ENCODE assay signal across 9 cellular contexts in the genomic region with DNA sequence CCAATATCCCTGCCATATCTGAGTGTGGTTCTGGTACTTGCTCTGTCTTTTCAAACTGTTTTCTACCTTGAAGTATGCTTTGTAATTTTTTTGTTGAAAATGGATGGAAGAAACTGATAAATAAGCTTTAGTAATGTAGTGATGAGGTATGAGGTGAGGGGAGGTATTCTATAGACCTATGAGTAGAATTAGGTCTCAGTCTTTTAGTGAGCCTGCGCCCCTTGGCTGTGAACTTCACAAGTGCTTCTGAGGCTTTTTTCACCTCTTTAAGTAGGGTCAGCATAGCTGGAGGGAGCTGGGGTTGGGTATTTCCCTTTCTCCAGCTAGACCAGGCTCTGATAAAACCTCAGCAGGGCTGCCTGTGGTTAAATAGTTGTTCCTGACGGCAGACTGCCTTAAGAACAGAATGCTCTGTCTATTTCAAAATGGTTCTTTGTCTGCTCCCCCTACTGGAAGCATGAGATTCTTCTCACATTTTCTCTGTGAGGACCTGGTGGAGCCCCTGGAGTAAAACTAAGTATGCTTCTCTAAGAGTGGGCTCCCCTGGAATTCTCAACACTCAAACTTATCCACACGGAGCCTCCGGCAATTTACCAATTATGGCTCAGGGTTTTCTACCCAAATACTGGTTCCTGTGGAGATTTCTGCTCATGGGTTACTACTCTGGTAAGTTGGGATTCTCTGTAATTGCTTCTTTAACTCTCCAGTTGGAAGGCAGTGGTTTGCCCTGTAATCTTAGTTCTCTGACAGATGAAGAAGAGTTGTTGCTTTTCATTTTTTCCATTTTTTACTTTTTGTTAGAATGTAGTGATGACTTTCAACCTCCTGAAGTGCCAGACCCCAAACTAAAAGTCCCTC. TPM values are rescaled to one million over a fixed set of nuclear protein-coding genes. Genes with fewer than 3 reads are reported as not detected.
DNase-seq lines count a peak whose midpoint lies in the region; ATAC-seq, FAIRE-seq and TF ChIP-seq lines count a peak whose summit lies in the region.
"Had no signal": no experiment of that assay in that cellular context is flagged by ENCODE, and none has a peak within 500 bp of the region (broad histone marks: within the 10 kb centered on the region; RNA-seq: fewer than 3 reads in every experiment).

No MANE protein-coding gene starts in this region.

- H3K4ac ChIP-seq in H1 (replicated peaks; ENCODE audit: insufficient read length, low read depth, low read length): no peak overlapping the region

- H4K20me1 ChIP-seq in H1 (replicated peaks in 1 of 2; ENCODE audit: control insufficient read depth in 1 of 2, insufficient read depth in 2 of 2, low read length in 2 of 2): no peaks in the 10 kb centered on the region

- H3K18ac ChIP-seq in H1 (ENCODE audit: extremely low read depth, low read length): no peak overlapping the region

- H3K36me3 Mint-ChIP-seq in activated T-cell treated with anti-CD3 and anti-CD28 coated beads, Interleukin-2, amount 50 U/mL, for 24 hours (ENCODE audit: low read depth): no peaks in the 10 kb centered on the region

- no peak overlapping the region for H3K4me3 Mint-ChIP-seq in activated T-cell treated with anti-CD3 and anti-CD28 coated beads, Interleukin-2, amount 50 U/mL, for 24 hours
- H3K4me3 Mint-ChIP-seq: activated naive CD8-positive, alpha-beta T cell had no signal

- H3K4me2 ChIP-seq in H1 (ENCODE audit: insufficient read depth in 1 of 2, low read depth in 2 of 2, low read length in 2 of 2): no peak overlapping the region

- peaks cover 46% of the 10 kb centered on the region for H3K27me3 Mint-ChIP-seq in activated T-cell treated with anti-CD3 and anti-CD28 coated beads, Interleukin-2, amount 50 U/mL, for 24 hours

- no peaks in the 10 kb centered on the region for H3K27me3 ChIP-seq in NT2/D1 (ENCODE audit: insufficient read depth, insufficient read length)
- H3K27me3 ChIP-seq in H1 (replicated peaks in 1 of 4; ENCODE audit: control insufficient read depth in 3 of 4, extremely low read depth in 1 of 4, insufficient read depth in 3 of 4, low read length in 3 of 4): no peaks in the 10 kb centered on the region

- H3K4me3 ChIP-seq in NT2/D1 (ENCODE audit: insufficient read length, low read depth): no peak overlapping the region
- H3K4me3 ChIP-seq in H1 (ENCODE audit: extremely low read depth in 1 of 4, insufficient read depth in 2 of 4, low read depth in 3 of 4, low read length in 4 of 4): no peak overlapping the region

- FAIRE-seq in H1 (lab: Jason Lieb, UNC): peak; percentile 95

- no peak overlapping the region for H4K8ac ChIP-seq in H1 (ENCODE audit: extremely low read depth, insufficient read depth, low read length)

- no peaks in the 10 kb centered on the region; the same call in 1 of the 2 replicates for H3K23me2 ChIP-seq in H1 (ENCODE audit: low read depth, low read length)

- H3K14ac ChIP-seq in H1 (ENCODE audit: insufficient read length): no peak overlapping the region

- H3K56ac ChIP-seq in H1 (replicated peaks; ENCODE audit: insufficient read length, low read depth, low read length): no peak overlapping the region

- H3K9me3 ChIP-seq in NT2/D1 (ENCODE audit: insufficient read depth, low read length): peaks cover 12% of the 10 kb centered on the region
- H3K9me3 ChIP-seq in H1 (ENCODE audit: insufficient read depth in 2 of 2, low read depth in 1 of 2, low read length in 1 of 2): peaks cover 2 to 6% of the 10 kb centered on the region in 2 experiments; a peak in 1 of 4 replicates

- no peak for TF ChIP-seq EP300 in H1 (IDR thresholded peaks at IDR 0.05; ENCODE audit: borderline replicate concordance in 1 of 2, low read depth in 2 of 2, low read length in 2 of 2)

- H3K9ac ChIP-seq in NT2/D1 (ENCODE audit: insufficient read length, low read depth) (no peak overlapping the region), H1 (replicated peaks in 1 of 4; ENCODE audit: extremely low read depth in 1 of 4, low read depth in 3 of 4, low read length in 3 of 4) (no peak overlapping the region)

- H4K5ac ChIP-seq in H1 (ENCODE audit: insufficient read length, low read depth, low read length): no peak overlapping the region

- H2BK15ac ChIP-seq in H1 (ENCODE audit: low read length): no peak overlapping the region

- H3K79me2 ChIP-seq in H1 (ENCODE audit: control insufficient read depth in 1 of 2, insufficient read depth in 2 of 2, low read length in 2 of 2): no peaks in the 10 kb centered on the region

- H2BK20ac ChIP-seq in H1 (ENCODE audit: low read length): no peak overlapping the region

- H2AFZ ChIP-seq in H1 (ENCODE audit: low read length): 0 out of 2 replicates have a peak overlapping the region, but pooled peaks have one; percentile 62

- TF ChIP-seq CTCF in 22Rv1 (IDR thresholded peaks at IDR 0.05) (peak; percentile 69), GM12873 (IDR thresholded peaks at IDR 0.05; ENCODE audit: insufficient read depth, low read depth, low read length, missing control alignments) (peak; percentile 56), H1 (IDR thresholded peaks at IDR 0.05; ENCODE audit: control extremely low read depth in 1 of 3, insufficient read depth in 1 of 3, low read depth in 1 of 3, low read length in 3 of 3) (peak in 2 of 3 experiments; percentile 67 to 70; a peak in 3 of 4 replicates)

- WGBS in H1 (ENCODE audit: extremely low coverage in 1 of 2, insufficient coverage in 1 of 2, insufficient read length in 1 of 2, insufficient replicate concordance in 2 of 2, low coverage in 1 of 2, low lambda C conversion rate in 2 of 2, missing lambda C conversion rate in 1 of 2), 2 experiments: 46% methylated on average over 4 of the region's 4 CpGs; no CpG with 5 or more reads in 1 of the 2 experiments

- no peaks in the 10 kb centered on the region for H3K36me3 ChIP-seq in NT2/D1 (ENCODE audit: insufficient read depth, insufficient read length, low read length)
- H3K36me3 ChIP-seq in H1 (ENCODE audit: control insufficient read depth in 2 of 4, insufficient read depth in 4 of 4, low read length in 3 of 4): no peaks in the 10 kb centered on the region

- H2BK120ac ChIP-seq in H1 (replicated peaks; ENCODE audit: low read depth, low read length): no peak overlapping the region

- POLR2A ChIA-PET in H1 (lab: Charles Lee; ENCODE audit: partially characterized antibody): interaction anchor here (0.6 kb wide), 1 partner anchor 16 kb away, joined by 3 read pairs; no protein-coding TSS in a partner anchor

- no peak overlapping the region for H3K27ac Mint-ChIP-seq in activated T-cell treated with anti-CD3 and anti-CD28 coated beads, Interleukin-2, amount 50 U/mL, for 24 hours
- H3K27ac Mint-ChIP-seq: activated naive CD8-positive, alpha-beta T cell had no signal

- DNase-seq in NT2/D1 (ENCODE audit: low read depth, low spot score) (peak; percentile 48), H1 (ENCODE audit: low read depth in 1 of 2, low spot score in 2 of 2) (no peak), mucosa of gallbladder (ENCODE audit: low spot score) (peak; percentile 16)
- DNase-seq in activated T-cell treated with anti-CD3 and anti-CD28 coated beads, Interleukin-2, amount 50 U/mL, for 24 hours: no peak
- no peak for DNase-seq in activated naive CD4-positive, alpha-beta T cell treated with anti-CD3 and anti-CD28 coated beads, Interleukin-2, amount 50 U/mL, for 16 hours

- no peak for TF ChIP-seq POLR2A in H1 (IDR thresholded peaks at IDR 0.05; ENCODE audit: control extremely low read depth in 1 of 2, low read depth in 2 of 2, low read length in 2 of 2)

- no peaks in the 10 kb centered on the region for H3K4me1 Mint-ChIP-seq in activated T-cell treated with anti-CD3 and anti-CD28 coated beads, Interleukin-2, amount 50 U/mL, for 24 hours (ENCODE audit: low read depth)

- peak; percentile 35 to 59 for TF ChIP-seq RAD21 in H1 (IDR thresholded peaks at IDR 0.05 in 1 of 2, conservative IDR thresholded peaks at IDR 0.05 in 1 of 2; ENCODE audit: low read depth in 2 of 2, low read length in 2 of 2)

- H2BK5ac ChIP-seq in H1 (ENCODE audit: low read depth, low read length): no peak overlapping the region

- no peak overlapping the region for H2BK12ac ChIP-seq in H1 (ENCODE audit: low read depth, low read length)

- H3K79me1 ChIP-seq in H1 (ENCODE audit: low read depth, low read length): no peaks in the 10 kb centered on the region

- ATAC-seq in HG03095 (IDR thresholded peaks at IDR 0.05; ENCODE audit: unreplicated experiment): no peak

- H3K9me3 Mint-ChIP-seq in activated T-cell treated with anti-CD3 and anti-CD28 coated beads, Interleukin-2, amount 50 U/mL, for 24 hours: peaks cover 7% of the 10 kb centered on the region

- CTCF ChIA-PET in H1 (lab: Charles Lee; ENCODE audit: partially characterized antibody): interaction anchor here (0.7 to 4.8 kb wide), 31 partner anchors 10 to 367 kb away, joined by 3 to 36 read pairs (median 4); partner anchors contain the start of genes KRT5, KRT6A and KRT74

- H3K23ac ChIP-seq in H1 (ENCODE audit: insufficient read length): no peak overlapping the region

- H2AK5ac ChIP-seq in H1 (ENCODE audit: low read depth, low read length): no peak overlapping the region

- H4K91ac ChIP-seq in H1 (replicated peaks; ENCODE audit: insufficient read length, low read length): no peak overlapping the region

- H3K27ac ChIP-seq in 22Rv1 (no peak overlapping the region), H1 (ENCODE audit: low read depth, low read length) (no peak overlapping the region)

- H3K4me1 ChIP-seq in NT2/D1 (ENCODE audit: insufficient read depth, insufficient read length) (no peaks in the 10 kb centered on the region), H1 (replicated peaks in 1 of 4; ENCODE audit: control insufficient read depth in 3 of 4, insufficient read depth in 4 of 4, low read length in 3 of 4) (no peaks in the 10 kb centered on the region)

RNA-seq across cellular contexts. Expression of gene KRT5, which starts 13.1 kb away (rescaled TPM):
- not detected in 2 replicates for total RNA-seq in H1 (2021; fragmentation: NEBNext Ultra II Directional; extraction: Animal tissue kit (Norgen Biotek cat#: 25700))
- polyA plus RNA-seq in H1 (2011; rRNA removed): 0.18 and 0.33 TPM in 2 replicates
- not detected for polyA plus RNA-seq in H1 (2011; cell fraction: cytosol; rRNA removed)
- polyA plus RNA-seq in H1 (2011; cell fraction: nucleus; rRNA removed): not detected
- not detected in 4 replicates for polyA plus RNA-seq in H1 (2012, experiment 1 of 2)
- polyA plus RNA-seq in H1 (2012, experiment 2 of 2): not detected
- polyA plus RNA-seq in H1 (2013, experiment 1 of 2): not detected
- not detected for polyA plus RNA-seq in H1 (2013, experiment 2 of 2)
- 0.22 and 0.66 TPM in 2 replicates for polyA minus RNA-seq in H1 (2011; rRNA and poly(A)+ RNA removed)
- polyA minus RNA-seq in H1 (2011; cell fraction: cytosol; rRNA and poly(A)+ RNA removed): not detected
- polyA minus RNA-seq in H1 (2011; cell fraction: nucleus; rRNA and poly(A)+ RNA removed): not detected
- not detected for total RNA-seq in mucosa of gallbladder

RNA-seq across cellular contexts. Expression of gene KRT6A, which starts 14.0 kb away (rescaled TPM):
- not detected in 2 replicates for total RNA-seq in H1 (2021; fragmentation: NEBNext Ultra II Directional; extraction: Animal tissue kit (Norgen Biotek cat#: 25700))
- polyA plus RNA-seq in H1 (2011; rRNA removed): 0.08 and 0.11 TPM in 2 replicates
- not detected for polyA plus RNA-seq in H1 (2011; cell fraction: cytosol; rRNA removed)
- not detected for polyA plus RNA-seq in H1 (2011; cell fraction: nucleus; rRNA removed)
- polyA plus RNA-seq in H1 (2012, experiment 1 of 2): not detected in 4 replicates
- not detected for polyA plus RNA-seq in H1 (2012, experiment 2 of 2)
- polyA plus RNA-seq in H1 (2013, experiment 1 of 2): not detected
- polyA plus RNA-seq in H1 (2013, experiment 2 of 2): not detected
- 0.22 and 3.6 TPM in 2 replicates for polyA minus RNA-seq in H1 (2011; rRNA and poly(A)+ RNA removed)
- polyA minus RNA-seq in H1 (2011; cell fraction: cytosol; rRNA and poly(A)+ RNA removed): not detected
- not detected for polyA minus RNA-seq in H1 (2011; cell fraction: nucleus; rRNA and poly(A)+ RNA removed)
- not detected for total RNA-seq in mucosa of gallbladder

RNA-seq across cellular contexts. Expression of gene KRT6C, which starts 33.5 kb away (rescaled TPM):
- total RNA-seq in H1 (2021; fragmentation: NEBNext Ultra II Directional; extraction: Animal tissue kit (Norgen Biotek cat#: 25700)): not detected in 2 replicates
- not detected in 2 replicates for polyA plus RNA-seq in H1 (2011; rRNA removed)
- polyA plus RNA-seq in H1 (2011; cell fraction: cytosol; rRNA removed): not detected
- not detected for polyA plus RNA-seq in H1 (2011; cell fraction: nucleus; rRNA removed)
- polyA plus RNA-seq in H1 (2012, experiment 1 of 2): not detected in 4 replicates
- not detected for polyA plus RNA-seq in H1 (2012, experiment 2 of 2)
- not detected for polyA plus RNA-seq in H1 (2013, experiment 1 of 2)
- not detected for polyA plus RNA-seq in H1 (2013, experiment 2 of 2)
- not detected in 2 replicates for polyA minus RNA-seq in H1 (2011; rRNA and poly(A)+ RNA removed)
- polyA minus RNA-seq in H1 (2011; cell fraction: cytosol; rRNA and poly(A)+ RNA removed): not detected
- polyA minus RNA-seq in H1 (2011; cell fraction: nucleus; rRNA and poly(A)+ RNA removed): not detected
- not detected for total RNA-seq in mucosa of gallbladder

RNA-seq across cellular contexts. Expression of gene KRT71, which starts 45.9 kb away (rescaled TPM):
- total RNA-seq in H1 (2021; fragmentation: NEBNext Ultra II Directional; extraction: Animal tissue kit (Norgen Biotek cat#: 25700)): not detected in 2 replicates
- polyA plus RNA-seq in H1 (2011; rRNA removed): not detected in 2 replicates
- not detected for polyA plus RNA-seq in H1 (2011; cell fraction: cytosol; rRNA removed)
- not detected for polyA plus RNA-seq in H1 (2011; cell fraction: nucleus; rRNA removed)
- polyA plus RNA-seq in H1 (2012, experiment 1 of 2): not detected in 4 replicates
- polyA plus RNA-seq in H1 (2012, experiment 2 of 2): not detected
- polyA plus RNA-seq in H1 (2013, experiment 1 of 2): not detected
- not detected for polyA plus RNA-seq in H1 (2013, experiment 2 of 2)
- not detected in 2 replicates for polyA minus RNA-seq in H1 (2011; rRNA and poly(A)+ RNA removed)
- polyA minus RNA-seq in H1 (2011; cell fraction: cytosol; rRNA and poly(A)+ RNA removed): not detected
- polyA minus RNA-seq in H1 (2011; cell fraction: nucleus; rRNA and poly(A)+ RNA removed): not detected
- total RNA-seq in mucosa of gallbladder: not detected

RNA-seq across cellular contexts. Expression of gene KRT6B, which starts 55.1 kb away (rescaled TPM):
- not detected in 2 replicates for total RNA-seq in H1 (2021; fragmentation: NEBNext Ultra II Directional; extraction: Animal tissue kit (Norgen Biotek cat#: 25700))
- polyA plus RNA-seq in H1 (2011; rRNA removed): not detected in 2 replicates
- polyA plus RNA-seq in H1 (2011; cell fraction: cytosol; rRNA removed): not detected
- not detected for polyA plus RNA-seq in H1 (2011; cell fraction: nucleus; rRNA removed)
- polyA plus RNA-seq in H1 (2012, experiment 1 of 2): not detected in 4 replicates
- polyA plus RNA-seq in H1 (2012, experiment 2 of 2): not detected
- polyA plus RNA-seq in H1 (2013, experiment 1 of 2): not detected
- not detected for polyA plus RNA-seq in H1 (2013, experiment 2 of 2)
- polyA minus RNA-seq in H1 (2011; rRNA and poly(A)+ RNA removed): not detected in 2 replicates
- not detected for polyA minus RNA-seq in H1 (2011; cell fraction: cytosol; rRNA and poly(A)+ RNA removed)
- polyA minus RNA-seq in H1 (2011; cell fraction: nucleus; rRNA and poly(A)+ RNA removed): not detected
- not detected for total RNA-seq in mucosa of gallbladder

Comparison
In these comparisons a context has a peak if more than half of its experiments do, and no peak if none do; other contexts are left out.
1. DNase-seq: peak in NT2/D1 (single experiment) and mucosa of gallbladder (single experiment); none in H1 (0 of 2), activated T-cell treated with anti-CD3 and anti-CD28 coated beads, Interleukin-2, amount 50 U/mL, for 24 hours (single experiment) and activated naive CD4-positive, alpha-beta T cell treated with anti-CD3 and anti-CD28 coated beads, Interleukin-2, amount 50 U/mL, for 16 hours (single experiment).
2. Peak in every context shown above with its lines, with median percentiles within 50 percentile points of each other: CTCF ChIP-seq.